38 cellular contexts compared by ENCODE assay signal in genomic region chr5:154606675-154607321, GRCh38.
"Had no signal": no experiment of that assay in that cellular context is flagged by ENCODE, and none has a peak within 500 bp of the region (broad histone marks: within the 10 kb centered on the region; RNA-seq: fewer than 3 reads in every experiment).

No MANE protein-coding gene starts in this region.

- H3K36me3 ChIP-seq: MG63, Peyer's patch, WERI-Rb-1 had no signal

- H3K4me3 ChIP-seq: MG63, Peyer's patch had no signal

- H3K9me3 ChIP-seq: MG63, Peyer's patch had no signal

- ATAC-seq: activated CD8-positive, alpha-beta memory T cell treated with anti-CD3 and anti-CD28 coated beads, Interleukin-2, amount 10 ng/mL, durations not matched to agents 7 days and 5 days; activated T-helper 17 cell treated with anti-CD3 and anti-CD28 coated beads, Interleukin-2, amount 50 U/mL, for 72 hours; PC-3 had no signal

- DNase-seq: activated CD4-positive, alpha-beta memory T cell treated with anti-CD3 and anti-CD28 coated beads, Interleukin-2, amount 10 ng/mL, durations not matched to agents 7 days and 5 days; activated CD4-positive, alpha-beta T cell treated with anti-CD3 and anti-CD28 coated beads for 1 hour; activated CD4-positive, alpha-beta T cell treated with anti-CD3 and anti-CD28 coated beads for 48 hours; activated CD4-positive, CD25-positive, alpha-beta regulatory T cell; activated CD8-positive, alpha-beta memory T cell treated with anti-CD3 and anti-CD28 coated beads for 24 hours; activated CD8-positive, alpha-beta memory T cell treated with anti-CD3 and anti-CD28 coated beads, Interleukin-2, amount 10 ng/mL, durations not matched to agents 7 days and 5 days; activated CD8-positive, alpha-beta memory T cell treated with anti-CD3 and anti-CD28 coated beads, Interleukin-2, amount 50 U/mL, for 48 hours; activated effector memory CD4-positive, alpha-beta T cell treated with anti-CD3 and anti-CD28 coated beads, Interleukin-2, amount 50 U/mL, for 16 hours; activated naive CD4-positive, alpha-beta T cell; activated naive CD4-positive, alpha-beta T cell treated with anti-CD3 and anti-CD28 coated beads, Interleukin-2, amount 50 U/mL, for 16 hours; activated naive CD8-positive, alpha-beta T cell treated with anti-CD3 and anti-CD28 coated beads for 36 hours; activated T-cell treated with anti-CD3 and anti-CD28 coated beads, Interleukin-2, amount 50 U/mL, for 48 hours; amniotic stem cell; aorta; cerebellar nuclear complex; Karpas-422; KBM-7; MG63; NCI-H1048; NCI-H1105 treated with DMSO at 0.1 percent for 48 hours; NCI-H1436; NCI-H1694; NCI-H1930; NCI-H2171; NCI-H510A; NCI-H526; NCI-H748 treated with DMSO at 0.1 percent for 48 hours; NK-92 treated with Interleukin-12 subunit alpha and Interleukin-12 subunit beta, amount 100 ng/mL, for 24 hours; Peyer's patch; RPMI8226; SHP77 treated with DMSO at 0.1 percent for 48 hours; SW 1271; T-helper 1 cell; T-helper 2 cell; T-helper 9 cell; WERI-Rb-1 had no signal

- H3K27ac ChIP-seq: Peyer's patch, WERI-Rb-1 had no signal
